Comparison of ENCODE assay signal across 1 cellular context in the genomic region with DNA sequence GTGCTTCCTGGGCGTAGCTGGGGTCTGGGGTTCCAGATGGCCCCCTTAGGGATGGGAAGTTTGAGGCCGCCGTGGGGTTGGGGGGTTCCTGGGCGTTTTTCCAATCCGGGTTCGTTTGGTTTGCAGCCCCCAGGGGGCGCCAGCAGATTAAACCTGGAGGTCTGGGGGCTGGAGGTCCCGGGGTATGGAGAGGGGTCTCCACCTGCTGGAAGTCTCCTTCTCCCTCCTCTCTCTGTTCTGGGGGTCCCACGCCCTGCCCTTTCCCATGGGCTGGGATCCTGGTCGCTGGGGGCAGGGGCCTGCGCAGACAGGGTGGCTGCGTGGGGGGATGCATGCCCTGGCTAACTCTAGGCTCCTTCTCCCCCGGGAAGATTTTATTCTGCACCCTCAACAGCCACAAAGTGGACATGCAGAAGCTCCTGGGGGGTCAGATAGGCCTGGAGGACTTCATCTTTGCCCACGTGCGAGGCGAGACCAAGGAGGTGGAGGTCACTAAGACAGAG.
TF ChIP-seq lines count a peak whose summit lies in the region.

No MANE protein-coding gene starts in this region.

TF ChIP-seq in K562, 482 proteins besides CTCF, POLR2A, EP300 and RAD21:
- TF ChIP-seq RBFOX2 (IDR thresholded peaks at IDR 0.05; ENCODE audit: low read depth, low read length), result peak; percentile 11
- TF ChIP-seq GABPB2 (CRISPR knock-in tag; conservative IDR thresholded peaks at IDR 0.05), result no peak
- 0 out of 2 replicates have a peak, but pooled peaks have one; percentile 21 for TF ChIP-seq ATF7 (IDR thresholded peaks at IDR 0.05)
- TF ChIP-seq NFIC (IDR thresholded peaks at IDR 0.05), result peak; percentile 44; the same call in 1 of the 2 replicates
- peak; percentile 83; the same call in 1 of the 2 replicates for TF ChIP-seq CC2D1A (IDR thresholded peaks at IDR 0.05)
- peak in 1 of 2 experiments; percentile 40; a peak in 1 of 4 replicates for TF ChIP-seq MAZ (CRISPR knock-in tag; conservative IDR thresholded peaks at IDR 0.05 in 1 of 2, IDR thresholded peaks at IDR 0.05 in 1 of 2)
- TF ChIP-seq XRCC5 (IDR thresholded peaks at IDR 0.05; ENCODE audit: low read depth, low read length), result 0 out of 2 replicates have a peak, but pooled peaks have one; percentile 22
- TF ChIP-seq ZBTB7A (IDR thresholded peaks at IDR 0.05; ENCODE audit: borderline replicate concordance, control insufficient read depth, low read depth, low read length), result peak; percentile 95
- no peak for TF ChIP-seq HNRNPUL1 (IDR thresholded peaks at IDR 0.05; ENCODE audit: low read length)
- peak; percentile 47 for TF ChIP-seq PCBP1 (IDR thresholded peaks at IDR 0.05; ENCODE audit: low read depth, low read length, poor library complexity, severe bottlenecking)
- TF ChIP-seq RB1 (IDR thresholded peaks at IDR 0.05; ENCODE audit: low read depth), result peak; percentile 50; the same call in 1 of the 2 replicates
- TF ChIP-seq, protein P1, sequence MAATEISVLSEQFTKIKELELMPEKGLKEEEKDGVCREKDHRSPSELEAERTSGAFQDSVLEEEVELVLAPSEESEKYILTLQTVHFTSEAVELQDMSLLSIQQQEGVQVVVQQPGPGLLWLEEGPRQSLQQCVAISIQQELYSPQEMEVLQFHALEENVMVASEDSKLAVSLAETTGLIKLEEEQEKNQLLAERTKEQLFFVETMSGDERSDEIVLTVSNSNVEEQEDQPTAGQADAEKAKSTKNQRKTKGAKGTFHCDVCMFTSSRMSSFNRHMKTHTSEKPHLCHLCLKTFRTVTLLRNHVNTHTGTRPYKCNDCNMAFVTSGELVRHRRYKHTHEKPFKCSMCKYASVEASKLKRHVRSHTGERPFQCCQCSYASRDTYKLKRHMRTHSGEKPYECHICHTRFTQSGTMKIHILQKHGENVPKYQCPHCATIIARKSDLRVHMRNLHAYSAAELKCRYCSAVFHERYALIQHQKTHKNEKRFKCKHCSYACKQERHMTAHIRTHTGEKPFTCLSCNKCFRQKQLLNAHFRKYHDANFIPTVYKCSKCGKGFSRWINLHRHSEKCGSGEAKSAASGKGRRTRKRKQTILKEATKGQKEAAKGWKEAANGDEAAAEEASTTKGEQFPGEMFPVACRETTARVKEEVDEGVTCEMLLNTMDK (IDR thresholded peaks at IDR 0.05; ENCODE audit: borderline replicate concordance, insufficient read depth, low read depth, low read length, poor library complexity, severe bottlenecking), result peak; percentile 82
- no peak for TF ChIP-seq DDX20 (tag; IDR thresholded peaks at IDR 0.05; ENCODE audit: low read depth)
- peak; percentile 34 for TF ChIP-seq RBM22 (IDR thresholded peaks at IDR 0.05; ENCODE audit: low read depth, low read length, poor library complexity, severe bottlenecking)
- TF ChIP-seq, protein P2, sequence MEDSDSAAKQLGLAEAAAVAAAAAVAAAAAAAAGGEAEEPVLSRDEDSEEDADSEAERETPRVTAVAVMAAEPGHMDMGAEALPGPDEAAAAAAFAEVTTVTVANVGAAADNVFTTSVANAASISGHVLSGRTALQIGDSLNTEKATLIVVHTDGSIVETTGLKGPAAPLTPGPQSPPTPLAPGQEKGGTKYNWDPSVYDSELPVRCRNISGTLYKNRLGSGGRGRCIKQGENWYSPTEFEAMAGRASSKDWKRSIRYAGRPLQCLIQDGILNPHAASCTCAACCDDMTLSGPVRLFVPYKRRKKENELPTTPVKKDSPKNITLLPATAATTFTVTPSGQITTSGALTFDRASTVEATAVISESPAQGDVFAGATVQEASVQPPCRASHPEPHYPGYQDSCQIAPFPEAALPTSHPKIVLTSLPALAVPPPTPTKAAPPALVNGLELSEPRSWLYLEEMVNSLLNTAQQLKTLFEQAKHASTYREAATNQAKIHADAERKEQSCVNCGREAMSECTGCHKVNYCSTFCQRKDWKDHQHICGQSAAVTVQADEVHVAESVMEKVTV (CRISPR knock-in tag; IDR thresholded peaks at IDR 0.05), result peak; percentile 30; the same call in 1 of the 2 replicates
- peak; percentile 59; the same call in 1 of the 2 replicates for TF ChIP-seq SMC3 (conservative IDR thresholded peaks at IDR 0.05; ENCODE audit: insufficient read depth, low read depth, low read length)
- no peak for TF ChIP-seq SMAD4 (CRISPR knock-in tag; conservative IDR thresholded peaks at IDR 0.05)
- TF ChIP-seq, protein P3, sequence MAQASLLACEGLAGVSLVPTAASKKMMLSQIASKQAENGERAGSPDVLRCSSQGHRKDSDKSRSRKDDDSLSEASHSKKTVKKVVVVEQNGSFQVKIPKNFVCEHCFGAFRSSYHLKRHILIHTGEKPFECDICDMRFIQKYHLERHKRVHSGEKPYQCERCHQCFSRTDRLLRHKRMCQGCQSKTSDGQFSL (CRISPR knock-in tag; IDR thresholded peaks at IDR 0.05), result no peak
- TF ChIP-seq, protein P3 (tag; IDR thresholded peaks at IDR 0.05), result peak in 1 of 2 experiments; percentile 45; a peak in 1 of 4 replicates
- no peak for TF ChIP-seq NFE2L1 (tag; IDR thresholded peaks at IDR 0.05; ENCODE audit: borderline replicate concordance, low read depth)
- TF ChIP-seq, protein P4, sequence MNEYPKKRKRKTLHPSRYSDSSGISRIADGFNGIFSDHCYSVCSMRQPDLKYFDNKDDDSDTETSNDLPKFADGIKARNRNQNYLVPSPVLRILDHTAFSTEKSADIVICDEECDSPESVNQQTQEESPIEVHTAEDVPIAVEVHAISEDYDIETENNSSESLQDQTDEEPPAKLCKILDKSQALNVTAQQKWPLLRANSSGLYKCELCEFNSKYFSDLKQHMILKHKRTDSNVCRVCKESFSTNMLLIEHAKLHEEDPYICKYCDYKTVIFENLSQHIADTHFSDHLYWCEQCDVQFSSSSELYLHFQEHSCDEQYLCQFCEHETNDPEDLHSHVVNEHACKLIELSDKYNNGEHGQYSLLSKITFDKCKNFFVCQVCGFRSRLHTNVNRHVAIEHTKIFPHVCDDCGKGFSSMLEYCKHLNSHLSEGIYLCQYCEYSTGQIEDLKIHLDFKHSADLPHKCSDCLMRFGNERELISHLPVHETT (CRISPR knock-in tag; conservative IDR thresholded peaks at IDR 0.05 in 1 of 2, IDR thresholded peaks at IDR 0.05 in 1 of 2), result 0 out of 4 replicates have a peak, but pooled peaks of 1 of the 2 experiments have one; percentile 5
- TF ChIP-seq, protein P5, sequence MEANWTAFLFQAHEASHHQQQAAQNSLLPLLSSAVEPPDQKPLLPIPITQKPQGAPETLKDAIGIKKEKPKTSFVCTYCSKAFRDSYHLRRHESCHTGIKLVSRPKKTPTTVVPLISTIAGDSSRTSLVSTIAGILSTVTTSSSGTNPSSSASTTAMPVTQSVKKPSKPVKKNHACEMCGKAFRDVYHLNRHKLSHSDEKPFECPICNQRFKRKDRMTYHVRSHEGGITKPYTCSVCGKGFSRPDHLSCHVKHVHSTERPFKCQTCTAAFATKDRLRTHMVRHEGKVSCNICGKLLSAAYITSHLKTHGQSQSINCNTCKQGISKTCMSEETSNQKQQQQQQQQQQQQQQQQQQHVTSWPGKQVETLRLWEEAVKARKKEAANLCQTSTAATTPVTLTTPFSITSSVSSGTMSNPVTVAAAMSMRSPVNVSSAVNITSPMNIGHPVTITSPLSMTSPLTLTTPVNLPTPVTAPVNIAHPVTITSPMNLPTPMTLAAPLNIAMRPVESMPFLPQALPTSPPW (CRISPR knock-in tag; IDR thresholded peaks at IDR 0.05), result 0 out of 2 replicates have a peak, but pooled peaks have one; percentile 12
- TF ChIP-seq CSDE1 (IDR thresholded peaks at IDR 0.05), result no peak
TF ChIP-seq in K562: peak in this region for 16.
